ENCODE assay signal across 8 cellular contexts in genomic region chr3:42600111-42600957, GRCh38. TPM values are rescaled to one million over a fixed set of nuclear protein-coding genes. Genes with fewer than 3 reads are reported as not detected.
DNase-seq lines count a peak whose midpoint lies in the region; ATAC-seq and TF ChIP-seq lines count a peak whose summit lies in the region.

Gene NKTR, plus strand, starts transcription at chr3:42600686. Its CDS starts 321 bp downstream, at chr3:42601007.

- in situ Hi-C loops in ACHN (cut with HindIII; ENCODE audit: low pct_ligation_motif_present, low pct_unique_long_range_greater_than_20kb, low sequenced_read_pairs): no loop called here
- in situ Hi-C loops in mammary epithelial cell (cut with MboI; ENCODE audit: low sequenced_read_pairs in 2 of 2): no loop called here

- H3K4me2 ChIP-seq in mammary epithelial cell (ENCODE audit: insufficient read depth, low read depth, low read length): peak within 1 kb of the TSS; percentile 91

- H3K9me3 ChIP-seq in WERI-Rb-1 (ENCODE audit: severe bottlenecking) (no peaks in the 10 kb centered on the region), mammary epithelial cell (replicated peaks; ENCODE audit: insufficient read depth, low read length) (no peaks in the 10 kb centered on the region), iPS-20b (ENCODE audit: insufficient read depth, low read depth, low read length) (no peaks in the 10 kb centered on the region)

- 1% methylated on average over 37 of the region's 76 CpGs for WGBS in mammary epithelial cell (ENCODE audit: low coverage, missing lambda C conversion rate)

- H3K4me1 ChIP-seq in mammary epithelial cell (ENCODE audit: insufficient read depth, low read length): peaks cover 14% of the 10 kb centered on the region
- H3K4me1 ChIP-seq in iPS-20b (ENCODE audit: insufficient read depth, low read length): peaks cover 8% of the 10 kb centered on the region; the same call in 1 of the 2 replicates

- H3K9ac ChIP-seq in mammary epithelial cell (ENCODE audit: insufficient read depth, low read length) (peak within 1 kb of the TSS; percentile 92), iPS-20b (ENCODE audit: low read depth, low read length) (peak within 1 kb of the TSS; percentile 92)

- H3K36me3 ChIP-seq in WERI-Rb-1 (peaks cover 25% of the 10 kb centered on the region), mammary epithelial cell (ENCODE audit: insufficient read depth, low read length) (peaks cover 3% of the 10 kb centered on the region), iPS-20b (ENCODE audit: insufficient read depth, low read depth, low read length) (peaks cover 35% of the 10 kb centered on the region)

- H4K20me1 ChIP-seq in mammary epithelial cell (ENCODE audit: insufficient read depth, low read length): no peaks in the 10 kb centered on the region

- H3K79me2 ChIP-seq in mammary epithelial cell (ENCODE audit: insufficient read depth, low read length): peaks cover 64% of the 10 kb centered on the region

- BruUV-seq in mammary epithelial cell (replicated peaks; lab: Mats Ljungman, UMichigan): no TSS peak

- intact Hi-C loops in mammary epithelial cell (cut with micrococcal nuclease): loop anchor here (1.0 to 2.0 kb wide), 2 partner anchors 18 to 28 kb away; no protein-coding TSS in a partner anchor

- H3K4me3 ChIP-seq in WERI-Rb-1 (ENCODE audit: low read depth, low read length) (peak within 1 kb of the TSS; percentile 84), mammary epithelial cell (replicated peaks in 1 of 3; ENCODE audit: insufficient read depth in 1 of 3, low read depth in 2 of 3, low read length in 3 of 3) (peak within 1 kb of the TSS; percentile 91 to 99 (median 98)), iPS-20b (ENCODE audit: low read length) (peak within 1 kb of the TSS; percentile 87), skin epidermis (peak within 1 kb of the TSS; percentile 64 to 96 (median 83))

- TF ChIP-seq CTCF in WERI-Rb-1 (IDR thresholded peaks at IDR 0.05; ENCODE audit: low read depth, low read length) (no peak), mammary epithelial cell (conservative IDR thresholded peaks at IDR 0.05 in 1 of 2, IDR thresholded peaks at IDR 0.05 in 1 of 2; ENCODE audit: extremely low read depth in 1 of 2, insufficient read depth in 1 of 2, low read depth in 1 of 2, low read length in 2 of 2) (no peak)

- peak within 1 kb of the TSS; percentile 92 for H2AFZ ChIP-seq in mammary epithelial cell (ENCODE audit: low read depth, low read length)

- DNase-seq in ACHN: peak; percentile 98
- DNase-seq in NCI-H2227 (lab: John Stamatoyannopoulos, UW; ENCODE audit: unreplicated experiment): peak; percentile 99
- DNase-seq in WERI-Rb-1: peak; percentile 99
- peak; percentile 100 for DNase-seq in mammary epithelial cell

- H3K27ac ChIP-seq in WERI-Rb-1 (peak within 1 kb of the TSS; percentile 96), mammary epithelial cell (ENCODE audit: insufficient read depth, low read depth, low read length) (peak within 1 kb of the TSS; percentile 75), iPS-20b (ENCODE audit: low read length) (peak within 1 kb of the TSS; percentile 74), skin epidermis (peak within 1 kb of the TSS; percentile 80 to 98 (median 95))

- H3K27me3 ChIP-seq in WERI-Rb-1 (ENCODE audit: insufficient read depth, low read depth, severe bottlenecking) (no peaks in the 10 kb centered on the region), mammary epithelial cell (ENCODE audit: insufficient read depth, low read length) (no peaks in the 10 kb centered on the region), iPS-20b (ENCODE audit: insufficient read depth, low read length) (no peaks in the 10 kb centered on the region)

- dilution Hi-C loops in mammary epithelial cell (cut with HindIII; ENCODE audit: low sequenced_read_pairs): no loop called here

- ATAC-seq in GM18873 (IDR thresholded peaks at IDR 0.05; ENCODE audit: low FRiP score, unreplicated experiment): peak; percentile 76
- ATAC-seq in HG03139 (IDR thresholded peaks at IDR 0.05; ENCODE audit: unreplicated experiment): peak; percentile 83

- CTCF ChIA-PET in mammary epithelial cell (lab: Charles Lee; ENCODE audit: low non-redundant PET): interaction anchor here (0.5 kb wide), 2 partner anchors 124 to 368 kb away, joined by 3 to 4 read pairs; no protein-coding TSS in a partner anchor

RNA-seq across cellular contexts. Expression of gene NKTR, which starts in this region (rescaled TPM):
- 10 to 100 TPM; 57.2 to 59.3 TPM for total RNA-seq in mammary epithelial cell
- 10.4 TPM for polyA plus RNA-seq in mammary epithelial cell
- polyA minus RNA-seq in mammary epithelial cell: 18.8 TPM

Comparison
In these comparisons a context has a peak if more than half of its experiments do, and no peak if none do; other contexts are left out.
1. Peak in every context shown above with its lines: DNase-seq, ATAC-seq, H3K4me3 ChIP-seq and H3K27ac ChIP-seq.